In the genomic region with DNA sequence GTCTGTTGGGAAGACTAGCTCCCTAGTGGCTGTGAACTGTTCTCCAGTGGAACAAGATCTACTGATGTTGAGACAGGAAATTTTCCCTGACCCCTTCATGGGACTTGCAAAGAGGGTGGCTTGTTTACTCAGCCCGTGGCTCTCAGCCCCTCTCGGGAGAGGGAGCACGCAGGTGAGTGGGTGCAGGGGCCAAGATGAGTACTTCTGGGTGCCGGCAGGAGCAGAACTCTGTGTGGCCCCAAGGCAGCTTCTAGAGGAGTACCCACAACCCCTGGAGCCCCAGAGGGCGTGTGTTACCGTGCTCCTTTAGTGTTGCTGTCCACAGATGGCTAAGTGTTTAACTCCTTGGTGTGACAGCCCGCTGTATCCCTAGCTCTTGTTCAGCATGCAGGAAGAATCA, we compare ENCODE assay signal across 16 cellular contexts.
DNase-seq lines count a peak whose midpoint lies in the region; TF ChIP-seq lines count a peak whose summit lies in the region.
"Had no signal": no experiment of that assay in that cellular context is flagged by ENCODE, and none has a peak within 500 bp of the region (broad histone marks: within the 10 kb centered on the region; RNA-seq: fewer than 3 reads in every experiment).

No MANE protein-coding gene starts in this region.

- intact Hi-C loops in colonic mucosa (cut with DNase I) (no loop called here), transverse colon (cut with DNase I; ENCODE audit: low total_unique reads) (no loop called here), left ventricle myocardium inferior (cut with micrococcal nuclease) (no loop called here)

- no peaks in the 10 kb centered on the region for H3K9me3 ChIP-seq in colonic mucosa
- H3K9me3 ChIP-seq in mucosa of rectum (ENCODE audit: control insufficient read depth in 2 of 2, low read length in 2 of 2) = no peaks in the 10 kb centered on the region
- H3K9me3 ChIP-seq in transverse colon = no peaks in the 10 kb centered on the region
- peaks cover 0 to 11% (median 0%) of the 10 kb centered on the region in 4 donors for H3K9me3 ChIP-seq in tibial nerve
- H3K9me3 ChIP-seq in left ventricle myocardium inferior (replicated peaks) = peaks cover 6% of the 10 kb centered on the region
- H3K9me3 ChIP-seq: HAP-1 had no signal

- 84% methylated on average over 7 of the region's 7 CpGs; no CpG with 5 or more reads in 1 of the 2 donors for WGBS in transverse colon (ENCODE audit: low coverage in 1 of 2), 2 donors
- WGBS in tibial nerve, 2 donors = 86 to 87% methylated on average over 7 of the region's 7 CpGs

- no peak for TF ChIP-seq CTCF in colonic mucosa (IDR thresholded peaks at IDR 0.05)
- no peak for TF ChIP-seq CTCF in transverse colon (IDR thresholded peaks at IDR 0.05)
- TF ChIP-seq CTCF in tibial nerve (IDR thresholded peaks at IDR 0.05) = no peak
- TF ChIP-seq CTCF in left ventricle myocardium inferior (IDR thresholded peaks at IDR 0.05; ENCODE audit: borderline replicate concordance) = no peak

- DNase-seq in colonic mucosa (no peak), transverse colon (no peak), superior temporal gyrus (ENCODE audit: extremely low spot score) (no peak), tibial nerve (ENCODE audit: low spot score in 2 of 2) (no peak), left ventricle myocardium inferior (no peak)
- DNase-seq: C1 segment of cervical spinal cord; Calu3; CD4-positive, alpha-beta memory T cell; COR-L47; DMS53; DMS79 treated with DMSO at 0.1 percent for 48 hours; GF-D8; GOT3; HFFc6 had no signal

- TF ChIP-seq EP300 in transverse colon (IDR thresholded peaks at IDR 0.05; ENCODE audit: low read depth) = no peak
- TF ChIP-seq EP300 in tibial nerve (IDR thresholded peaks at IDR 0.05) = no peak

- no peaks in the 10 kb centered on the region for H3K27me3 ChIP-seq in colonic mucosa
- H3K27me3 ChIP-seq in mucosa of rectum (ENCODE audit: control insufficient read depth in 2 of 2, insufficient read depth in 2 of 2, low read length in 2 of 2) = no peaks in the 10 kb centered on the region
- no peaks in the 10 kb centered on the region for H3K27me3 ChIP-seq in transverse colon
- H3K27me3 ChIP-seq in tibial nerve = peaks cover 0 to 3% of the 10 kb centered on the region in 2 donors
- H3K27me3 ChIP-seq in left ventricle myocardium inferior (ENCODE audit: low read depth) = peaks cover 46% of the 10 kb centered on the region

- H3K4me1 ChIP-seq in colonic mucosa (peaks cover 4% of the 10 kb centered on the region), mucosa of rectum (ENCODE audit: control insufficient read depth in 2 of 2, insufficient read depth in 2 of 2, low read length in 2 of 2) (peaks cover 17 to 48% of the 10 kb centered on the region in 2 donors), transverse colon (peaks cover 0 to 42% (median 30%) of the 10 kb centered on the region in 4 donors), tibial nerve (no peaks in the 10 kb centered on the region), left ventricle myocardium inferior (no peaks in the 10 kb centered on the region)

- H3K36me3 ChIP-seq in colonic mucosa (no peaks in the 10 kb centered on the region), mucosa of rectum (ENCODE audit: control insufficient read depth in 2 of 2, insufficient read depth in 2 of 2, low read length in 2 of 2) (no peaks in the 10 kb centered on the region), transverse colon (no peaks in the 10 kb centered on the region), tibial nerve (no peaks in the 10 kb centered on the region), left ventricle myocardium inferior (no peaks in the 10 kb centered on the region)
- H3K36me3 ChIP-seq: HAP-1 had no signal

- H3K4me3 ChIP-seq in colonic mucosa (no peak overlapping the region), mucosa of rectum (ENCODE audit: low read length in 2 of 2) (no peak overlapping the region), transverse colon (no peak overlapping the region), tibial nerve (no peak overlapping the region), left ventricle myocardium inferior (no peak overlapping the region)
- H3K4me3 ChIP-seq: HAP-1 had no signal

- in situ Hi-C loops in transverse colon (cut with MboI; ENCODE audit: low pct_ligation_motif_present in 1 of 4, low pct_unique_long_range_greater_than_20kb in 1 of 4, low sequenced_read_pairs in 3 of 4) = no loop called here

- H3K9ac ChIP-seq in colonic mucosa (ENCODE audit: low read depth in 2 of 2, low read length in 2 of 2) (no peak overlapping the region), mucosa of rectum (ENCODE audit: low read depth in 1 of 2, low read length in 2 of 2) (peak overlapping the region in 1 of 2 donors; percentile 14)

- TF ChIP-seq POLR2A in transverse colon (IDR thresholded peaks at IDR 0.05) = no peak
- no peak for TF ChIP-seq POLR2A in tibial nerve (IDR thresholded peaks at IDR 0.05)

- peak overlapping the region; percentile 36 for H3K27ac ChIP-seq in colonic mucosa
- peak overlapping the region; percentile 62 to 69 for H3K27ac ChIP-seq in mucosa of rectum (ENCODE audit: low read depth in 2 of 2, low read length in 2 of 2)
- H3K27ac ChIP-seq in transverse colon = peak overlapping the region; percentile 42 to 71 (median 60)
- no peak overlapping the region for H3K27ac ChIP-seq in tibial nerve
- no peak overlapping the region for H3K27ac ChIP-seq in left ventricle myocardium inferior (replicated peaks)

Comparison
In these comparisons a context has a peak if more than half of its experiments do, and no peak if none do; other contexts are left out.
1. H3K27ac ChIP-seq: peak in colonic mucosa (single experiment), mucosa of rectum (2 of 2) and transverse colon (4 of 4); none in tibial nerve (0 of 4) and left ventricle myocardium inferior (single experiment).